ENCODE assay signal across 20 cellular contexts in the genomic region with DNA sequence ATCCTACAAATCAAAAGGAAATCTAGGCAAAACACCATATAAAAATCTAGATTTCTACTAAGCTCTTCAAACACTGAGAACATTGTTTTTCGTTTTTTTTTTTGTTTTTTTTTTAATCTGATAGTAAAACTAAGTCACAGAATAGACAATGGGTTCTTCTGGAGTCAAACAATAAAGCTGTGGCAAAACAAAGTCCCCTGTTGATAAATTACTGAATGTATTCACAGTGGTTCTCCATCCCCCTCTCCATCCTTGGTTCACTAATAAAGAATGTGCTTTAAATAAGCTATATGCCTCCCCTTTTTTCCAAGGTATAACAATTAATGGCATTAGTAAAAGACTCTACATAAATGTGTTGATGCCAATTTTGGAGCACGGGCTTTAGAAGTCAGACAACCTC. TPM values are rescaled to one million over a fixed set of nuclear protein-coding genes. Genes with fewer than 3 reads are reported as not detected.
DNase-seq lines count a peak whose midpoint lies in the region; ATAC-seq, FAIRE-seq and TF ChIP-seq lines count a peak whose summit lies in the region.
"Had no signal": no experiment of that assay in that cellular context is flagged by ENCODE, and none has a peak within 500 bp of the region (broad histone marks: within the 10 kb centered on the region; RNA-seq: fewer than 3 reads in every experiment).

No MANE protein-coding gene starts in this region.

- POLR2A ChIA-PET in K562 (lab: Yijun Ruan, JAX), result interaction anchor here (1.0 kb wide), 1 partner anchor 16 kb away, joined by 5 read pairs; a partner anchor contains a TSS

- no peaks in the 10 kb centered on the region for H3K36me3 ChIP-seq in K562 (ENCODE audit: control insufficient read depth, insufficient read depth, low read length)

- CTCF ChIA-PET in K562 (lab: Yijun Ruan, JAX; ENCODE audit: low intra/inter-chr PET ratio), result no interaction called here

- H3K27ac ChIP-seq in K562 (ENCODE audit: extremely low read depth, low read depth, low read length) (no peak overlapping the region), layer of hippocampus (ENCODE audit: low read depth, low read length) (peak overlapping the region; percentile 93)
- H3K27ac ChIP-seq: HL-60 had no signal

- TF ChIP-seq RAD21 in K562 (CRISPR knock-in tag; conservative IDR thresholded peaks at IDR 0.05 in 1 of 2, IDR thresholded peaks at IDR 0.05 in 1 of 2), result no peak

- intact Hi-C loops in K562 (cut with micrococcal nuclease) (no loop called here), CD14-positive monocyte (cut with micrococcal nuclease) (no loop called here)

- H3K27me3 ChIP-seq in K562 (ENCODE audit: control insufficient read depth in 2 of 2, insufficient read depth in 2 of 2, low read length in 2 of 2) (peaks cover 11 to 16% of the 10 kb centered on the region in 2 experiments; a peak in 4 of 5 replicates), layer of hippocampus (ENCODE audit: control insufficient read depth, insufficient read depth, low read length) (no peaks in the 10 kb centered on the region)

- H3K36me3 Mint-ChIP-seq in CD14-positive monocyte, result no peaks in the 10 kb centered on the region

- H3K79me2 ChIP-seq in K562 (ENCODE audit: control insufficient read depth, insufficient read depth, low read length), result no peaks in the 10 kb centered on the region

- H3K4me2 ChIP-seq in K562 (ENCODE audit: insufficient read depth, low read length), result no peak overlapping the region

- H3K27ac Mint-ChIP-seq in CD14-positive monocyte, result no peak overlapping the region
- H3K27ac Mint-ChIP-seq: CD4-positive, alpha-beta T cell had no signal

- H3K4me1 ChIP-seq in K562 (replicated peaks in 1 of 2; ENCODE audit: control insufficient read depth in 2 of 2, insufficient read depth in 2 of 2, low read length in 2 of 2), result no peaks in the 10 kb centered on the region

- H3K9me3 ChIP-seq in K562 (replicated peaks; ENCODE audit: control insufficient read depth, insufficient read depth, low read depth, low read length), result no peaks in the 10 kb centered on the region

- DNase-seq in NCI-H69 (lab: John Stamatoyannopoulos, UW) (peak; percentile 16), K562 (ENCODE audit: extremely low read depth in 1 of 4, low spot score in 3 of 4) (no peak), superior temporal gyrus (ENCODE audit: extremely low spot score) (peak; percentile 95), G401 (ENCODE audit: low spot score) (no peak), CD14-positive monocyte (ENCODE audit: low spot score) (no peak)
- no peak for DNase-seq in stimulated activated CD4-positive, alpha-beta T cell treated with anti-CD3 and anti-CD28 coated beads, Interleukin-4, amount 100 ng/mL, for 4 hours
- DNase-seq: CD4-positive, alpha-beta T cell; DMS 273 treated with DMSO at 0.1 percent for 48 hours; DMS79 treated with DMSO at 0.1 percent for 48 hours; GOT3; HCEC 1CT; MM.1S; NCI-H1092 treated with DMSO at 0.1 percent for 48 hours; NCI-H1436 treated with DMSO at 0.1 percent for 48 hours; NCI-H2029; NCI-H524 treated with DMSO at 0.1 percent for 48 hours; Right ventricle myocardium superior had no signal

- H3K9me1 ChIP-seq in K562 (ENCODE audit: control insufficient read depth, insufficient read depth, low read length), result no peaks in the 10 kb centered on the region

- WGBS in K562 (ENCODE audit: insufficient coverage, low coverage, missing lambda C conversion rate), result 0% methylated on average over 2 of the region's 2 CpGs

- no peak overlapping the region for H2AFZ ChIP-seq in K562 (ENCODE audit: low read depth, low read length)

- TF ChIP-seq CTCF in K562 (IDR thresholded peaks at IDR 0.05 in 2 of 3, conservative IDR thresholded peaks at IDR 0.05 in 1 of 3; ENCODE audit: insufficient read depth in 2 of 3, low read depth in 1 of 3, low read length in 3 of 3) (no peak), CD14-positive monocyte (IDR thresholded peaks at IDR 0.05) (no peak)

- FAIRE-seq in K562 (lab: Jason Lieb, UNC), result peak; percentile 11
- FAIRE-seq: HepG2 had no signal

- in situ Hi-C loops in K562 (cut with MboI), result no loop called here
- in situ Hi-C loops in G401 (cut with HindIII; ENCODE audit: low sequenced_read_pairs), result no loop called here

- TF ChIP-seq EP300 in K562 (IDR thresholded peaks at IDR 0.05; ENCODE audit: low read length), result no peak

- BruUV-seq in K562 (replicated peaks; lab: Mats Ljungman, UMichigan), result no TSS peak

- no peaks in the 10 kb centered on the region for H3K9me3 Mint-ChIP-seq in CD14-positive monocyte
- H3K9me3 Mint-ChIP-seq: CD4-positive, alpha-beta T cell had no signal

- H3K4me3 ChIP-seq in K562, result no peak overlapping the region

- ATAC-seq in K562, result no peak
- ATAC-seq: HepG2 had no signal

- H4K20me1 ChIP-seq in K562 (replicated peaks; ENCODE audit: control insufficient read depth, insufficient read depth, low read length), result no peaks in the 10 kb centered on the region

- H3K9ac ChIP-seq in K562 (ENCODE audit: insufficient read depth in 1 of 2, low read depth in 2 of 2, low read length in 2 of 2), result no peak overlapping the region

- H3K27me3 Mint-ChIP-seq in CD14-positive monocyte (ENCODE audit: low read depth in 3 of 3), result peaks cover 0 to 2% (median 2%) of the 10 kb centered on the region in 3 donors
- H3K27me3 Mint-ChIP-seq: CD4-positive, alpha-beta T cell had no signal

- peaks cover 5% of the 10 kb centered on the region for H3K4me1 Mint-ChIP-seq in CD14-positive monocyte

- no peak overlapping the region for H3K4me3 Mint-ChIP-seq in CD14-positive monocyte
- H3K4me3 Mint-ChIP-seq: CD4-positive, alpha-beta T cell had no signal

- TF ChIP-seq POLR2A in K562 (conservative IDR thresholded peaks at IDR 0.05), result no peak

TF ChIP-seq in K562, 482 proteins besides CTCF, POLR2A, EP300 and RAD21:
- TF ChIP-seq, protein P1, sequence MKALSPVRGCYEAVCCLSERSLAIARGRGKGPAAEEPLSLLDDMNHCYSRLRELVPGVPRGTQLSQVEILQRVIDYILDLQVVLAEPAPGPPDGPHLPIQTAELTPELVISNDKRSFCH (CRISPR knock-in tag; IDR thresholded peaks at IDR 0.05), result no peak
- TF ChIP-seq, protein P1 (tag; IDR thresholded peaks at IDR 0.05), result no peak
TF ChIP-seq in K562: peak in this region for 0.

RNA-seq across cellular contexts. Expression of a gene that starts 16.7 kb away (rescaled TPM):
- 1.2 and 1.7 TPM in 2 replicates for total RNA-seq in K562 (2011; cell fraction: chromatin; rRNA removed; ENCODE audit: low replicate concordance)
- total RNA-seq in K562 (2011; cell fraction: nucleolus; rRNA removed), result 1.3 and 2.3 TPM in 2 replicates
- 2.4 and 2.6 TPM in 2 replicates for total RNA-seq in K562 (2011; cell fraction: nucleoplasm; rRNA removed)
- 0.98 and 2.5 TPM in 2 replicates for total RNA-seq in K562 (2014; rRNA removed)
- 1.6 and 1.8 TPM in 2 replicates for total RNA-seq in K562 (2014; rRNA removed; fragmentation: Illumina TruSeq; extraction: Trizol)
- 1.9 and 2.1 TPM in 2 replicates for total RNA-seq in K562 (2015; rRNA removed; fragmentation: Illumina TruSeq; extraction: Trizol)
- 3.0 TPM in 2 replicates for total RNA-seq in K562 (2021)
- polyA plus RNA-seq in K562 (2011; rRNA removed), result 1.5 and 1.7 TPM in 2 replicates
- polyA plus RNA-seq in K562 (2011; cell fraction: cytosol; rRNA removed), result 0.49 and 0.72 TPM in 2 replicates
- polyA plus RNA-seq in K562 (2011; cell fraction: nucleus; rRNA removed), result 0.43 and 0.45 TPM in 2 replicates
- 2.1 and 3.7 TPM in 2 replicates for polyA plus RNA-seq in K562 (2012)
- 1.5 and 1.6 TPM in 2 replicates for polyA plus RNA-seq in K562 (2014; fragmentation: Illumina TruSeq; extraction: Trizol)
- polyA plus RNA-seq in K562 (2014; fragmentation: Nextera tagmentation; extraction: Ambion mirVana), result 1 to 10 TPM in 1 of 2 experiments, under 1 TPM in 1; 0.76 to 1.1 TPM
- 1.9 and 2.4 TPM in 2 replicates for polyA plus RNA-seq in K562 (2014; rRNA removed)
- polyA minus RNA-seq in K562 (2011; rRNA and poly(A)+ RNA removed), result 2.3 and 2.8 TPM in 2 replicates
- polyA minus RNA-seq in K562 (2011; cell fraction: cytosol; rRNA and poly(A)+ RNA removed), result 2.3 and 3.0 TPM in 2 replicates
- polyA minus RNA-seq in K562 (2011; cell fraction: nucleus; rRNA and poly(A)+ RNA removed), result 0.94 and 1.00 TPM in 2 replicates
- 15.0 and 17.5 TPM in 2 replicates for total RNA-seq in G401 (2014; rRNA removed; shearing (Covaris generic))
- under 1 TPM; 0.63 to 0.72 TPM for polyA plus RNA-seq in CD14-positive monocyte

Comparison
In these comparisons a context has a peak if more than half of its experiments do, and no peak if none do; other contexts are left out.
1. DNase-seq: peak in NCI-H69 (single experiment) and superior temporal gyrus (single experiment); none in K562 (0 of 4), G401 (single experiment), CD14-positive monocyte (single experiment) and stimulated activated CD4-positive, alpha-beta T cell treated with anti-CD3 and anti-CD28 coated beads, Interleukin-4, amount 100 ng/mL, for 4 hours (0 of 2).